ENCODE assay signal across 34 cellular contexts in genomic region chr11:102582140-102582539, GRCh38. TPM values are rescaled to one million over a fixed set of nuclear protein-coding genes. Genes with fewer than 3 reads are reported as not detected.
"Had no signal": no experiment of that assay in that cellular context is flagged by ENCODE, and none has a peak within 500 bp of the region (broad histone marks: within the 10 kb centered on the region; RNA-seq: fewer than 3 reads in every experiment).

No MANE protein-coding gene starts in this region.

- DNase-seq: activated CD4-positive, alpha-beta T cell treated with anti-CD3 and anti-CD28 coated beads for 36 hours; activated CD4-positive, alpha-beta T cell treated with anti-CD3 and anti-CD28 coated beads, Interleukin-2, amount 10 ng/mL, durations not matched to agents 7 days and 5 days; activated CD4-positive, alpha-beta T cell treated with anti-CD3 and anti-CD28 coated beads, Interleukin-2, amount 50 U/mL, for 48 hours; activated CD8-positive, alpha-beta T cell treated with anti-CD3 and anti-CD28 coated beads, Interleukin-2, amount 10 ng/mL, durations not matched to agents 7 days and 5 days; activated gamma-delta T cell; activated naive CD4-positive, alpha-beta T cell treated with Interleukin-2 at 50 U/mL for 16 hours; activated naive CD8-positive, alpha-beta T cell treated with anti-CD3 and anti-CD28 coated beads, Interleukin-2, amount 10 ng/mL, durations not matched to agents 7 days and 5 days; activated T-cell treated with anti-CD3 and anti-CD28 coated beads, Interleukin-2, amount 50 U/mL, for 24 hours; amygdala; NCI-H1092 treated with DMSO at 0.1 percent for 48 hours; NCI-H1417; NCI-H146; NCI-H187; NCI-H2029 treated with DMSO at 0.1 percent for 48 hours; NCI-H2107; NCI-H2171; NCI-H510A; NCI-H526; NCI-H748 treated with DMSO at 0.1 percent for 48 hours; NK-92 treated with Interleukin-12 subunit alpha and Interleukin-12 subunit beta, amount 100 ng/mL, for 24 hours; PC-3; Right ventricle myocardium superior had no signal

- H3K4me1 ChIP-seq: ascending aorta had no signal

- H3K9me3 Mint-ChIP-seq: central memory CD8-positive, alpha-beta T cell had no signal

- H3K27me3 Mint-ChIP-seq: activated CD4-positive, alpha-beta T cell treated with anti-CD3 and anti-CD28 coated beads for 36 hours; activated naive CD4-positive, alpha-beta T cell treated with anti-CD3 and anti-CD28 coated beads, Interleukin-2, amount 50 U/mL, for 24 hours; activated naive CD8-positive, alpha-beta T cell treated with anti-CD3 and anti-CD28 coated beads, Interleukin-2, amount 10 ng/mL, durations not matched to agents 7 days and 5 days; activated T-cell treated with anti-CD3 and anti-CD28 coated beads, Interleukin-2, amount 50 U/mL, for 24 hours; central memory CD8-positive, alpha-beta T cell had no signal

- ATAC-seq: activated CD4-positive, alpha-beta T cell treated with anti-CD3 and anti-CD28 coated beads for 36 hours; activated CD4-positive, CD25-positive, alpha-beta regulatory T cell treated with anti-CD3 and anti-CD28 coated beads, Interleukin-2, amount 50 U/mL, for 24 hours; activated CD8-positive, alpha-beta T cell treated with anti-CD3 and anti-CD28 coated beads, Interleukin-2, amount 10 ng/mL, durations not matched to agents 7 days and 5 days; PC-3; WTC11 had no signal

- H3K27ac ChIP-seq: ascending aorta, cardiac muscle cell had no signal

- H3K4me1 Mint-ChIP-seq: WTC11 had no signal

- H3K4me3 Mint-ChIP-seq: activated CD4-positive, alpha-beta T cell treated with anti-CD3 and anti-CD28 coated beads for 36 hours; activated CD4-positive, alpha-beta T cell treated with anti-CD3 and anti-CD28 coated beads, Interleukin-2, amount 10 ng/mL, durations not matched to agents 7 days and 5 days; activated CD8-positive, alpha-beta T cell treated with anti-CD3 and anti-CD28 coated beads, Interleukin-2, amount 10 ng/mL, durations not matched to agents 7 days and 5 days; activated naive CD4-positive, alpha-beta T cell treated with anti-CD3 and anti-CD28 coated beads, Interleukin-2, amount 50 U/mL, for 24 hours; activated naive CD8-positive, alpha-beta T cell treated with anti-CD3 and anti-CD28 coated beads, Interleukin-2, amount 10 ng/mL, durations not matched to agents 7 days and 5 days; activated T-cell treated with anti-CD3 and anti-CD28 coated beads, Interleukin-2, amount 50 U/mL, for 24 hours; central memory CD8-positive, alpha-beta T cell; T-helper 1 cell treated with Interleukin-12 subunit alpha and Interleukin-12 subunit beta and Interleukin-4 antibody, amounts not matched to agents 30 μg/mL and 1 μg/mL, for 36 hours; T-helper 2 cell treated with Interferon-gamma antibody and Interleukin-4, amounts not matched to agents 5 μg/mL and 100 μg/mL, for 36 hours; WTC11 had no signal

- H3K9me3 ChIP-seq: ascending aorta had no signal

- H3K36me3 ChIP-seq: ascending aorta, cardiac muscle cell had no signal

- H3K27ac Mint-ChIP-seq: activated CD4-positive, alpha-beta T cell treated with anti-CD3 and anti-CD28 coated beads for 36 hours; activated CD4-positive, alpha-beta T cell treated with anti-CD3 and anti-CD28 coated beads, Interleukin-2, amount 10 ng/mL, durations not matched to agents 7 days and 5 days; activated CD8-positive, alpha-beta T cell treated with anti-CD3 and anti-CD28 coated beads, Interleukin-2, amount 10 ng/mL, durations not matched to agents 7 days and 5 days; activated naive CD4-positive, alpha-beta T cell treated with anti-CD3 and anti-CD28 coated beads, Interleukin-2, amount 50 U/mL, for 24 hours; activated naive CD8-positive, alpha-beta T cell treated with anti-CD3 and anti-CD28 coated beads, Interleukin-2, amount 10 ng/mL, durations not matched to agents 7 days and 5 days; activated T-cell treated with anti-CD3 and anti-CD28 coated beads, Interleukin-2, amount 50 U/mL, for 24 hours; activated T-helper 2 cell treated with anti-CD3 and anti-CD28 coated beads, Interferon-gamma antibody, Interleukin-2, Interleukin-4, amounts not matched to agents 10 μg/mL and 5 μg/mL and 100 μg/mL, durations not matched to agents 14 hours and 24 hours and 36 hours; T-helper 1 cell treated with Interleukin-12 subunit alpha and Interleukin-12 subunit beta and Interleukin-4 antibody, amounts not matched to agents 30 μg/mL and 1 μg/mL, for 36 hours; T-helper 2 cell treated with Interferon-gamma antibody and Interleukin-4, amounts not matched to agents 5 μg/mL and 100 μg/mL, for 36 hours; WTC11 had no signal

- H3K27me3 ChIP-seq: ascending aorta, cardiac muscle cell had no signal

- H3K4me3 ChIP-seq: ascending aorta, cardiac muscle cell had no signal

- H3K36me3 Mint-ChIP-seq: WTC11 had no signal

- FAIRE-seq: TTC549 had no signal

RNA-seq across cellular contexts. Expression of gene MMP20, which starts 43.0 kb away (rescaled TPM):
- total RNA-seq: activated CD4-positive, alpha-beta T cell treated with anti-CD3 and anti-CD28 coated beads for 36 hours; activated CD4-positive, alpha-beta T cell treated with anti-CD3 and anti-CD28 coated beads, Interleukin-2, amount 10 ng/mL, durations not matched to agents 7 days and 5 days; activated CD8-positive, alpha-beta T cell treated with anti-CD3 and anti-CD28 coated beads, Interleukin-2, amount 10 ng/mL, durations not matched to agents 7 days and 5 days; activated naive CD8-positive, alpha-beta T cell treated with anti-CD3 and anti-CD28 coated beads, Interleukin-2, amount 10 ng/mL, durations not matched to agents 7 days and 5 days; activated T-helper 2 cell treated with anti-CD3 and anti-CD28 coated beads, Interferon-gamma antibody, Interleukin-2, Interleukin-4, amounts not matched to agents 10 μg/mL and 5 μg/mL and 100 μg/mL, durations not matched to agents 14 hours and 24 hours and 36 hours; ascending aorta; cardiac muscle cell; M059J; PC-3; Right ventricle myocardium superior; WTC11 had no signal
- polyA plus RNA-seq: adipose tissue, cardiac muscle cell had no signal

RNA-seq across cellular contexts. Expression of gene MMP7, which starts 51.6 kb away (rescaled TPM):
- total RNA-seq: activated CD4-positive, alpha-beta T cell treated with anti-CD3 and anti-CD28 coated beads for 36 hours; activated CD4-positive, alpha-beta T cell treated with anti-CD3 and anti-CD28 coated beads, Interleukin-2, amount 10 ng/mL, durations not matched to agents 7 days and 5 days; activated CD8-positive, alpha-beta T cell treated with anti-CD3 and anti-CD28 coated beads, Interleukin-2, amount 10 ng/mL, durations not matched to agents 7 days and 5 days; activated naive CD8-positive, alpha-beta T cell treated with anti-CD3 and anti-CD28 coated beads, Interleukin-2, amount 10 ng/mL, durations not matched to agents 7 days and 5 days; activated T-helper 2 cell treated with anti-CD3 and anti-CD28 coated beads, Interferon-gamma antibody, Interleukin-2, Interleukin-4, amounts not matched to agents 10 μg/mL and 5 μg/mL and 100 μg/mL, durations not matched to agents 14 hours and 24 hours and 36 hours; ascending aorta; cardiac muscle cell; Right ventricle myocardium superior had no signal
- polyA plus RNA-seq: cardiac muscle cell had no signal
